8 cellular contexts compared by ENCODE assay signal in genomic region chr1:48236716-48237470, GRCh38. TPM values are rescaled to one million over a fixed set of nuclear protein-coding genes. Genes with fewer than 3 reads are reported as not detected.
DNase-seq lines count a peak whose midpoint lies in the region; ATAC-seq and TF ChIP-seq lines count a peak whose summit lies in the region.

No MANE protein-coding gene starts in this region.

- no peak overlapping the region for H3K4me3 Mint-ChIP-seq in nephron progenitor cell
- no peak overlapping the region for H3K4me3 Mint-ChIP-seq in activated CD4-positive, alpha-beta T cell treated with anti-CD3 and anti-CD28 coated beads for 36 hours

- POLR2A ChIA-PET in OCI-LY7 (lab: Charles Lee), result no interaction called here
- POLR2A ChIA-PET in activated CD4-positive, alpha-beta T cell treated with anti-CD3 and anti-CD28 coated beads for 36 hours (lab: Charles Lee), result no interaction called here

- WGBS in esophagus muscularis mucosa, result 78% methylated on average over 4 of the region's 4 CpGs

- no peak overlapping the region for H3K27ac ChIP-seq in OCI-LY7 (ENCODE audit: low read depth, low read length, poor library complexity, severe bottlenecking)
- H3K27ac ChIP-seq in esophagus muscularis mucosa (replicated peaks in 1 of 4), result no peak overlapping the region

- intact Hi-C loops in OCI-LY7 (cut with micrococcal nuclease; ENCODE audit: unreplicated experiment) (loop anchor here (5.0 kb wide), 2 partner anchors 35 to 145 kb away; no protein-coding TSS in a partner anchor), esophagus muscularis mucosa (cut with DNase I) (no loop called here)
- intact Hi-C loops in activated CD4-positive, alpha-beta T cell treated with anti-CD3 and anti-CD28 coated beads for 36 hours (cut with DNase I, micrococcal nuclease), result loop anchor here (1.0 to 2.0 kb wide), 4 partner anchors 34 to 240 kb away; partner anchors contain the start of gene TRABD2B (in 1 of the 2)

- TF ChIP-seq CTCF in GM12874 (IDR thresholded peaks at IDR 0.05; ENCODE audit: insufficient read depth, low read depth, low read length) (peak; percentile 53), OCI-LY7 (conservative IDR thresholded peaks at IDR 0.05; ENCODE audit: low read length) (peak; percentile 78), esophagus muscularis mucosa (IDR thresholded peaks at IDR 0.05) (peak; percentile 54 to 62 (median 56)), nephron progenitor cell (IDR thresholded peaks at IDR 0.05) (peak; percentile 65)

- TF ChIP-seq EP300 in esophagus muscularis mucosa (IDR thresholded peaks at IDR 0.05), result no peak

- no peaks in the 10 kb centered on the region for H3K27me3 ChIP-seq in esophagus muscularis mucosa

- H4K20me1 ChIP-seq in OCI-LY7 (ENCODE audit: insufficient read depth, low read length), result no peaks in the 10 kb centered on the region

- H3K36me3 ChIP-seq in OCI-LY7 (ENCODE audit: insufficient read depth, low read length) (no peaks in the 10 kb centered on the region), esophagus muscularis mucosa (no peaks in the 10 kb centered on the region)

- DNase-seq in AG08396 (ENCODE audit: low spot score) (peak; percentile 41), OCI-LY7 (ENCODE audit: low spot score) (peak; percentile 42), esophagus muscularis mucosa (ENCODE audit: extremely low spot score) (no peak), nephron progenitor cell (peak; percentile 25)
- DNase-seq in activated CD4-positive, alpha-beta T cell treated with anti-CD3 and anti-CD28 coated beads for 36 hours, result no peak

- no peak overlapping the region for H2AFZ ChIP-seq in OCI-LY7 (ENCODE audit: low read length)

- H3K9me2 ChIP-seq in OCI-LY7 (ENCODE audit: insufficient read depth, low read length), result no peaks in the 10 kb centered on the region

- no peaks in the 10 kb centered on the region for H3K79me2 ChIP-seq in OCI-LY7 (ENCODE audit: insufficient read depth, low read depth, low read length)

- H3K4me1 ChIP-seq in OCI-LY7 (ENCODE audit: insufficient read depth, low read length, poor library complexity, severe bottlenecking) (no peaks in the 10 kb centered on the region), esophagus muscularis mucosa (no peaks in the 10 kb centered on the region)

- no peaks in the 10 kb centered on the region for H3K9me3 Mint-ChIP-seq in nephron progenitor cell
- H3K9me3 Mint-ChIP-seq in activated CD4-positive, alpha-beta T cell treated with anti-CD3 and anti-CD28 coated beads for 36 hours (ENCODE audit: low read depth), result no peaks in the 10 kb centered on the region

- no TSS peak for BruUV-seq in OCI-LY7 (replicated peaks; lab: Mats Ljungman, UMichigan)

- H3K36me3 Mint-ChIP-seq in nephron progenitor cell (ENCODE audit: low read depth), result no peaks in the 10 kb centered on the region
- no peaks in the 10 kb centered on the region for H3K36me3 Mint-ChIP-seq in activated CD4-positive, alpha-beta T cell treated with anti-CD3 and anti-CD28 coated beads for 36 hours (ENCODE audit: low read depth)

- CTCF ChIA-PET in OCI-LY7 (lab: Charles Lee; ENCODE audit: unreplicated experiment), result no interaction called here
- CTCF ChIA-PET in activated CD4-positive, alpha-beta T cell treated with anti-CD3 and anti-CD28 coated beads for 36 hours (lab: Charles Lee), result interaction anchor here (0.7 to 1.5 kb wide), 4 partner anchors 9 to 143 kb away, joined by 3 to 8 read pairs (median 4); no protein-coding TSS in a partner anchor

- no peak for TF ChIP-seq POLR2A in esophagus muscularis mucosa (IDR thresholded peaks at IDR 0.05; ENCODE audit: low read depth)

- H3K4me2 ChIP-seq in OCI-LY7 (ENCODE audit: low read length), result no peak overlapping the region

- H3K27me3 Mint-ChIP-seq in nephron progenitor cell (ENCODE audit: low read depth, poor library complexity), result peaks cover 21% of the 10 kb centered on the region
- no peaks in the 10 kb centered on the region for H3K27me3 Mint-ChIP-seq in activated CD4-positive, alpha-beta T cell treated with anti-CD3 and anti-CD28 coated beads for 36 hours

- H3K27ac Mint-ChIP-seq in nephron progenitor cell, result no peak overlapping the region
- no peak overlapping the region for H3K27ac Mint-ChIP-seq in activated CD4-positive, alpha-beta T cell treated with anti-CD3 and anti-CD28 coated beads for 36 hours

- H3K4me1 Mint-ChIP-seq in nephron progenitor cell, result no peaks in the 10 kb centered on the region
- no peaks in the 10 kb centered on the region for H3K4me1 Mint-ChIP-seq in activated CD4-positive, alpha-beta T cell treated with anti-CD3 and anti-CD28 coated beads for 36 hours

- ATAC-seq in HG03280 (IDR thresholded peaks at IDR 0.05; ENCODE audit: unreplicated experiment), result peak; percentile 58
- no peak for ATAC-seq in HG02840 (IDR thresholded peaks at IDR 0.05; ENCODE audit: low FRiP score, unreplicated experiment)
- ATAC-seq in activated CD4-positive, alpha-beta T cell treated with anti-CD3 and anti-CD28 coated beads for 36 hours, result no peak

- H3K4me3 ChIP-seq in OCI-LY7 (ENCODE audit: low read depth, low read length, poor library complexity, severe bottlenecking), result no peak overlapping the region
- H3K4me3 ChIP-seq in esophagus muscularis mucosa, result no peak overlapping the region

- H3K9me3 ChIP-seq in OCI-LY7 (ENCODE audit: low read length) (no peaks in the 10 kb centered on the region), esophagus muscularis mucosa (no peaks in the 10 kb centered on the region)

RNA-seq across cellular contexts. Expression of gene SLC5A9, which starts 14.4 kb away (rescaled TPM):
- not detected in 2 replicates for total RNA-seq in OCI-LY7 (2014; rRNA removed; shearing (Covaris generic))
- not detected in 2 replicates for total RNA-seq in OCI-LY7 (2022)
- total RNA-seq in esophagus muscularis mucosa, result 1 to 10 TPM in 1 of 4 donors, under 1 TPM in 1, not detected in 2; 0.42 to 1.3 TPM
- total RNA-seq in activated CD4-positive, alpha-beta T cell treated with anti-CD3 and anti-CD28 coated beads for 36 hours, result not detected

Comparison
In these comparisons a context has a peak if more than half of its experiments do, and no peak if none do; other contexts are left out.
1. DNase-seq: peak in AG08396 (single experiment), OCI-LY7 (single experiment) and nephron progenitor cell (single experiment); none in esophagus muscularis mucosa (single experiment) and activated CD4-positive, alpha-beta T cell treated with anti-CD3 and anti-CD28 coated beads for 36 hours (single experiment).
2. Peak in every context shown above with its lines, with median percentiles within 50 percentile points of each other: CTCF ChIP-seq.